11 cellular contexts compared by ENCODE assay signal in the genomic region with DNA sequence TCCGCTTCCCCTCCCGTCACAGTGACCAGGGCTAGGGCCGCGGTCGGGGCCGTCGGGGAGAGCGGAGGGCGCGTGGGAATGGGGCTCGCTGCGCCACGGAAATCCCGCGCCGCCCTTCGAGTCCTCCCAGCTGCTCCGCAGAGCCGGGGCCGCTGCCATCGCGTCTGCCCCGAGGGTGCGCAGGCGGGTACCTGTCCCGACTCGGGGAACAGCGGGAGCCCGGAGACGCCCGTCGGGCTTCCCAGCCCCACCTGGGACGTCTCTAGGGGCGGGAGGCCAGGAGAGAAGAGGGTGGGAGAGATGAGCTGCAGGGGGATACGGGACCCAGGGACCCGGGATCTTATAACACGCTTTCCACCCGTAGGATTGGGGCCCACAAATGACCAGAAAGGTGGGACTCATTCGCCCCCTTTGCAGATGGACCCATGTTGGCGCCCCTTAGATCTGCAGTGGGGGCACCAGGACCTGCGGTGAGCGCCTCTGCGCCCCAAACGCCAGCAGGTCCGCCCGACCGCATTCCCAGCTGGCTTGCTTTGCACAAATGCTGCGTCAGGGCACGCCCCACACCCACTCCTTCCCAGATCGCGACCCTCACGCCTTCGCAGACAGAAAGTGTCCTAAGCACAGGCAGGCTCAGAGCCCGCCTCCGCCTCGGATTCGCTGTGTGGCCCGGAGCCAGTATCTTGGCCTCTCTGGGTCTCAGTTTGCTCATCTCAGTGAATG. TPM values are rescaled to one million over a fixed set of nuclear protein-coding genes. Genes with fewer than 3 reads are reported as not detected.
DNase-seq lines count a peak whose midpoint lies in the region; ATAC-seq and TF ChIP-seq lines count a peak whose summit lies in the region.
"Not testable (repeated sequence)": the region's sequence is repeated elsewhere in the genome, so short reads cannot be mapped to it uniquely, and the experiment has no call there.
"Had no signal": no experiment of that assay in that cellular context is flagged by ENCODE, and none has a peak within 500 bp of the region (broad histone marks: within the 10 kb centered on the region; RNA-seq: fewer than 3 reads in every experiment).

No MANE protein-coding gene starts in this region.

- ATAC-seq in GM19372 (IDR thresholded peaks at IDR 0.05; ENCODE audit: low read depth, unreplicated experiment) (peak; percentile 10), HG03135 (IDR thresholded peaks at IDR 0.05; ENCODE audit: unreplicated experiment) (peak; percentile 6)
- ATAC-seq in activated CD8-positive, alpha-beta memory T cell treated with anti-CD3 and anti-CD28 coated beads, Interleukin-2, amount 10 ng/mL, durations not matched to agents 7 days and 5 days = peak; percentile 10
- ATAC-seq in effector memory CD8-positive, alpha-beta T cell (replicated peaks) = peak; percentile 22

- CTCF ChIA-PET in A673 (lab: Charles Lee) = interaction anchor here (1.1 kb wide), 1 partner anchor 46 kb away, joined by 4 read pairs; no protein-coding TSS in a partner anchor
- CTCF ChIA-PET in activated CD8-positive, alpha-beta memory T cell treated with anti-CD3 and anti-CD28 coated beads, Interleukin-2, amount 10 ng/mL, durations not matched to agents 7 days and 5 days (lab: Charles Lee) = interaction anchor here (0.9 to 1.8 kb wide), 15 partner anchors 13 to 368 kb away, joined by 3 to 12 read pairs (median 4); partner anchors contain the start of genes ECH1, FAM98C, RINL and SARS2

- TF ChIP-seq EP300 in stomach (IDR thresholded peaks at IDR 0.05) = not testable (repeated sequence)

- H3K36me3 ChIP-seq in A673 (ENCODE audit: insufficient read depth, low read length, poor library complexity, severe bottlenecking); neutrophil; stomach: not testable (repeated sequence)

- H3K27me3 ChIP-seq in A673 (replicated peaks; ENCODE audit: insufficient read depth, low read depth, low read length, poor library complexity); neutrophil; stomach: not testable (repeated sequence)

- not testable (repeated sequence) for TF ChIP-seq CTCF in A673 (conservative IDR thresholded peaks at IDR 0.05; ENCODE audit: low read depth, low read length); neutrophil (IDR thresholded peaks at IDR 0.05); stomach (IDR thresholded peaks at IDR 0.05)

- H3K27me3 Mint-ChIP-seq in activated CD8-positive, alpha-beta memory T cell treated with anti-CD3 and anti-CD28 coated beads, Interleukin-2, amount 10 ng/mL, durations not matched to agents 7 days and 5 days; effector memory CD8-positive, alpha-beta T cell: not testable (repeated sequence)

- not testable (repeated sequence) for BruUV-seq in A673 (replicated peaks; lab: Mats Ljungman, UMichigan)

- not testable (repeated sequence) for H3K27ac Mint-ChIP-seq in activated CD8-positive, alpha-beta memory T cell treated with anti-CD3 and anti-CD28 coated beads, Interleukin-2, amount 10 ng/mL, durations not matched to agents 7 days and 5 days; effector memory CD8-positive, alpha-beta T cell

- not testable (repeated sequence) for H3K36me3 Mint-ChIP-seq in activated CD8-positive, alpha-beta memory T cell treated with anti-CD3 and anti-CD28 coated beads, Interleukin-2, amount 10 ng/mL, durations not matched to agents 7 days and 5 days; effector memory CD8-positive, alpha-beta T cell (ENCODE audit: insufficient read depth)

- H3K4me3 ChIP-seq in A673 (ENCODE audit: low read depth, low read length, poor library complexity, severe bottlenecking) (peak overlapping the region; percentile 17), iPS-18c (ENCODE audit: insufficient read depth, low read depth, low read length) (peak overlapping the region; percentile 38; the same call in 1 of the 2 replicates), neutrophil (ENCODE audit: low read depth in 1 of 2, low read length in 1 of 2) (peak overlapping the region; percentile 70 to 78), stomach (peak overlapping the region; percentile 28 to 38 (median 35))

- 0 to 19% (median 9%) methylated on average over 1 to 21 of the region's 58 CpGs; no CpG with 5 or more reads in 1 of the 5 donors for WGBS in stomach, 5 donors

- not testable (repeated sequence) for H3K4me1 ChIP-seq in A673 (ENCODE audit: insufficient read depth, low read length, poor library complexity, severe bottlenecking); neutrophil (ENCODE audit: control insufficient read depth in 1 of 2, insufficient read depth in 1 of 2, low read depth in 1 of 2, low read length in 1 of 2)
- peaks cover 0 to 12% (median 8%) of the 10 kb centered on the region in 4 donors for H3K4me1 ChIP-seq in stomach

- intact Hi-C loops in A673 (cut with micrococcal nuclease; ENCODE audit: unreplicated experiment); stomach (cut with DNase I; ENCODE audit: low total_unique reads): not testable (repeated sequence)

- not testable (repeated sequence) for TF ChIP-seq POLR2A in stomach (IDR thresholded peaks at IDR 0.05)

- not testable (repeated sequence) for H3K9me3 Mint-ChIP-seq in activated CD8-positive, alpha-beta memory T cell treated with anti-CD3 and anti-CD28 coated beads, Interleukin-2, amount 10 ng/mL, durations not matched to agents 7 days and 5 days (ENCODE audit: low read depth); effector memory CD8-positive, alpha-beta T cell

- H3K9me3 ChIP-seq in A673 (ENCODE audit: low read depth, low read length, poor library complexity, severe bottlenecking); iPS-18c (ENCODE audit: control insufficient read depth, insufficient read depth, low read length); neutrophil; stomach: not testable (repeated sequence)

- not testable (repeated sequence) for H3K27ac ChIP-seq in A673 (ENCODE audit: low read depth, low read length, poor library complexity, severe bottlenecking); neutrophil
- peak overlapping the region in 4 of 5 donors; percentile 59 to 74 (median 70) for H3K27ac ChIP-seq in stomach

- not testable (repeated sequence) for H3K4me3 Mint-ChIP-seq in activated CD8-positive, alpha-beta memory T cell treated with anti-CD3 and anti-CD28 coated beads, Interleukin-2, amount 10 ng/mL, durations not matched to agents 7 days and 5 days
- H3K4me3 Mint-ChIP-seq in effector memory CD8-positive, alpha-beta T cell = peak overlapping the region; percentile 61 to 70

- DNase-seq in A673 (ENCODE audit: low spot score); activated CD8-positive, alpha-beta memory T cell treated with anti-CD3 and anti-CD28 coated beads, Interleukin-2, amount 10 ng/mL, durations not matched to agents 7 days and 5 days; effector memory CD8-positive, alpha-beta T cell; stomach: not testable (repeated sequence)

- POLR2A ChIA-PET in A673 (lab: Charles Lee; ENCODE audit: low non-redundant PET) = not testable (repeated sequence)

- peaks cover 10% of the 10 kb centered on the region for H3K4me1 Mint-ChIP-seq in activated CD8-positive, alpha-beta memory T cell treated with anti-CD3 and anti-CD28 coated beads, Interleukin-2, amount 10 ng/mL, durations not matched to agents 7 days and 5 days
- not testable (repeated sequence) for H3K4me1 Mint-ChIP-seq in effector memory CD8-positive, alpha-beta T cell (ENCODE audit: low read depth in 2 of 2)

RNA-seq across cellular contexts. Expression of gene LGALS7, which starts 2.9 kb away (rescaled TPM):
- total RNA-seq in A673 (2021) (not detected in 2 replicates), stomach (1 to 10 TPM in 1 of 5 donors, not detected in 4; 2.0 TPM)
- total RNA-seq in activated CD8-positive, alpha-beta memory T cell treated with anti-CD3 and anti-CD28 coated beads, Interleukin-2, amount 10 ng/mL, durations not matched to agents 7 days and 5 days = not detected
- 1,000 to 10,000 TPM in 1 of 3 donors, 1 to 10 TPM in 1, not detected in 1; 1.7 to 1,381 TPM for polyA plus RNA-seq in stomach
- total RNA-seq: K562, subcutaneous adipose tissue had no signal
- polyA plus RNA-seq: K562, neural cell had no signal

RNA-seq across cellular contexts. Expression of gene LGALS7B, which starts 18.6 kb away (rescaled TPM):
- total RNA-seq in A673 (2021) (not detected in 2 replicates), stomach (not detected)
- not detected for total RNA-seq in activated CD8-positive, alpha-beta memory T cell treated with anti-CD3 and anti-CD28 coated beads, Interleukin-2, amount 10 ng/mL, durations not matched to agents 7 days and 5 days
- 100 to 1,000 TPM in 1 of 3 donors, 1 to 10 TPM in 2; 3.6 to 980 (median 4.6) TPM for polyA plus RNA-seq in stomach
- total RNA-seq: K562, subcutaneous adipose tissue had no signal
- polyA plus RNA-seq: K562, neural cell had no signal

RNA-seq across cellular contexts. Expression of gene CAPN12, which starts 26.1 kb away (rescaled TPM):
- total RNA-seq in A673 (2021) = 0.69 and 0.96 TPM in 2 replicates
- 10 to 100 TPM in 1 of 2 experiments, 1 to 10 TPM in 1; 8.4 to 17.5 TPM for total RNA-seq in activated CD8-positive, alpha-beta memory T cell treated with anti-CD3 and anti-CD28 coated beads, Interleukin-2, amount 10 ng/mL, durations not matched to agents 7 days and 5 days
- 10 to 100 TPM in 1 of 5 donors, 1 to 10 TPM in 4; 1.2 to 33.3 (median 4.8) TPM for total RNA-seq in stomach
- 10 to 100 TPM in 2 of 3 donors, 1 to 10 TPM in 1; 3.4 to 16.9 (median 16.3) TPM for polyA plus RNA-seq in stomach
- polyA plus RNA-seq: neural cell had no signal

RNA-seq across cellular contexts. Expression of gene LGALS4, which starts 42.4 kb away (rescaled TPM):
- total RNA-seq in A673 (2021) (0.32 and 0.81 TPM in 2 replicates), stomach (1,000 to 10,000 TPM in 1 of 5 donors, 100 to 1,000 TPM in 3, 10 to 100 TPM in 1; 32.1 to 1,765 (median 113) TPM)
- 1 to 10 TPM; 1.4 to 2.4 TPM for total RNA-seq in activated CD8-positive, alpha-beta memory T cell treated with anti-CD3 and anti-CD28 coated beads, Interleukin-2, amount 10 ng/mL, durations not matched to agents 7 days and 5 days
- 100 to 1,000 TPM in 1 of 3 donors, 10 to 100 TPM in 2; 23.5 to 627 (median 80.1) TPM for polyA plus RNA-seq in stomach

Comparison
In these comparisons a context has a peak if more than half of its experiments do, and no peak if none do; other contexts are left out.
1. H3K4me3 ChIP-seq: peak in every context shown above with its lines; median percentile 74 in neutrophil; 38 in iPS-18c; 35 in stomach; 17 in A673.